Comparison of ENCODE assay signal across 1 cellular context in the genomic region with DNA sequence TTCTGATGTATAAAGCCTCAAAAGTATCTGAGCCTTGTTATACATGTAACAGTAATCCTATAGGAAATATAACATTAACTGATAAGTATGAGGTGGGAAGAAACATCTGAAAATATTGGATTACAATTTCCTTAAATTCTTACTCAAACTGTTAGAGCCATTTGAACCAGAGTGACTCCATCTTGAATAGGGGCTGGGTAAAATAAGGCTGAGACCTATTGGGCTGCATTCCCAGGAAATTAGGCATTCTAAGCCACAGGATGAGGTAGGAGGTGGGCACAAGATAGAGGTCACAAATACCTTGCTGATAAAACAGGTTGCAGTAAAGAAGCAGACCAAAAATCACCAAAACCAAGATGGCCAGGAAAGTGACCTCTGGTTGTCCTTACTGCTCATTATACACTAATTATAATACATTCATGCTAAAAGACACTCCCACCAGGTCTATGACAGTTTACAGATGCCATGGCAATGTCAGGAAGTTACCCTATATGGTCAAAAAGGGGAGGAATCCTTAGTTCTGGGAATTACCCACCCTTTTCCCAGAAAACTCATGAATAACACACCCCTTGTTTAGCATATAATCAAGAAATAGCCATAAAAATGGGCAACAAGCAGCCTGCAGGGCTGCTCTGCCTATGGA.
TF ChIP-seq lines count a peak whose summit lies in the region.

No MANE protein-coding gene starts in this region.

TF ChIP-seq in K562, 482 proteins besides CTCF, POLR2A, EP300 and RAD21 (continued from another document and continues in another):
- TF ChIP-seq, protein P1, sequence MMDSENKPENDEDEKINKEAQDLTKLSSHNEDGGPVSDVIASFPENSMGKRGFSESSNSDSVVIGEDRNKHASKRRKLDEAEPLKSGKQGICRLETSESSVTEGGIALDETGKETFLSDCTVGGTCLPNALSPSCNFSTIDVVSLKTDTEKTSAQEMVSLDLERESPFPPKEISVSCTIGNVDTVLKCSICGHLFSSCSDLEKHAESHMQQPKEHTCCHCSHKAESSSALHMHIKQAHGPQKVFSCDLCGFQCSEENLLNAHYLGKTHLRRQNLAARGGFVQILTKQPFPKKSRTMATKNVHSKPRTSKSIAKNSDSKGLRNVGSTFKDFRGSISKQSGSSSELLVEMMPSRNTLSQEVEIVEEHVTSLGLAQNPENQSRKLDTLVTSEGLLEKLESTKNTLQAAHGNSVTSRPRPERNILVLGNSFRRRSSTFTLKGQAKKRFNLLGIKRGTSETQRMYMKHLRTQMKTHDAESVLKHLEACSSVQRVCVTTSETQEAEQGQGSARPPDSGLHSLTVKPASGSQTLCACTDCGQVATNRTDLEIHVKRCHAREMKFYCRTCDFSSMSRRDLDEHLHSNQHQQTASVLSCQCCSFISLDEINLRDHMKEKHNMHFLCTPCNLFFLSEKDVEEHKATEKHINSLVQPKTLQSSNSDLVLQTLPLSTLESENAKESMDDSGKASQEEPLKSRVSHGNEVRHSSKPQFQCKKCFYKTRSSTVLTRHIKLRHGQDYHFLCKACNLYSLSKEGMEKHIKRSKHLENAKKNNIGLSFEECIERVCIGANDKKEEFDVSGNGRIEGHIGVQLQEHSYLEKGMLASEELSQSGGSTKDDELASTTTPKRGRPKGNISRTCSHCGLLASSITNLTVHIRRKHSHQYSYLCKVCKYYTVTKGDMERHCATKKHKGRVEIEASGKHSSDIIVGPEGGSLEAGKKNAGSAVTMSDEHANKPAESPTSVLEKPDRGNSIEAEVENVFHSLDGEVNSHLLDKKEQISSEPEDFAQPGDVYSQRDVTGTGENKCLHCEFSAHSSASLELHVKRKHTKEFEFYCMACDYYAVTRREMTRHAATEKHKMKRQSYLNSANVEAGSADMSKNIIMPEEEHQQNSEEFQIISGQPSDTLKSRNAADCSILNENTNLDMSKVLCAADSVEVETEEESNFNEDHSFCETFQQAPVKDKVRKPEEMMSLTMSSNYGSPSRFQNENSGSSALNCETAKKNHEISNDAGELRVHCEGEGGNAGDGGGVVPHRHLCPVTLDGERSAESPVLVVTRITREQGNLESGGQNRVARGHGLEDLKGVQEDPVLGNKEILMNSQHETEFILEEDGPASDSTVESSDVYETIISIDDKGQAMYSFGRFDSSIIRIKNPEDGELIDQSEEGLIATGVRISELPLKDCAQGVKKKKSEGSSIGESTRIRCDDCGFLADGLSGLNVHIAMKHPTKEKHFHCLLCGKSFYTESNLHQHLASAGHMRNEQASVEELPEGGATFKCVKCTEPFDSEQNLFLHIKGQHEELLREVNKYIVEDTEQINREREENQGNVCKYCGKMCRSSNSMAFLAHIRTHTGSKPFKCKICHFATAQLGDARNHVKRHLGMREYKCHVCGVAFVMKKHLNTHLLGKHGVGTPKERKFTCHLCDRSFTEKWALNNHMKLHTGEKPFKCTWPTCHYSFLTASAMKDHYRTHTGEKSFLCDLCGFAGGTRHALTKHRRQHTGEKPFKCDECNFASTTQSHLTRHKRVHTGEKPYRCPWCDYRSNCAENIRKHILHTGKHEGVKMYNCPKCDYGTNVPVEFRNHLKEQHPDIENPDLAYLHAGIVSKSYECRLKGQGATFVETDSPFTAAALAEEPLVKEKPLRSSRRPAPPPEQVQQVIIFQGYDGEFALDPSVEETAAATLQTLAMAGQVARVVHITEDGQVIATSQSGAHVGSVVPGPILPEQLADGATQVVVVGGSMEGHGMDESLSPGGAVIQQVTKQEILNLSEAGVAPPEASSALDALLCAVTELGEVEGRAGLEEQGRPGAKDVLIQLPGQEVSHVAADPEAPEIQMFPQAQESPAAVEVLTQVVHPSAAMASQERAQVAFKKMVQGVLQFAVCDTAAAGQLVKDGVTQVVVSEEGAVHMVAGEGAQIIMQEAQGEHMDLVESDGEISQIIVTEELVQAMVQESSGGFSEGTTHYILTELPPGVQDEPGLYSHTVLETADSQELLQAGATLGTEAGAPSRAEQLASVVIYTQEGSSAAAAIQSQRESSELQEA (IDR thresholded peaks at IDR 0.05; ENCODE audit: low read depth), result no peak
- TF ChIP-seq, protein P2, sequence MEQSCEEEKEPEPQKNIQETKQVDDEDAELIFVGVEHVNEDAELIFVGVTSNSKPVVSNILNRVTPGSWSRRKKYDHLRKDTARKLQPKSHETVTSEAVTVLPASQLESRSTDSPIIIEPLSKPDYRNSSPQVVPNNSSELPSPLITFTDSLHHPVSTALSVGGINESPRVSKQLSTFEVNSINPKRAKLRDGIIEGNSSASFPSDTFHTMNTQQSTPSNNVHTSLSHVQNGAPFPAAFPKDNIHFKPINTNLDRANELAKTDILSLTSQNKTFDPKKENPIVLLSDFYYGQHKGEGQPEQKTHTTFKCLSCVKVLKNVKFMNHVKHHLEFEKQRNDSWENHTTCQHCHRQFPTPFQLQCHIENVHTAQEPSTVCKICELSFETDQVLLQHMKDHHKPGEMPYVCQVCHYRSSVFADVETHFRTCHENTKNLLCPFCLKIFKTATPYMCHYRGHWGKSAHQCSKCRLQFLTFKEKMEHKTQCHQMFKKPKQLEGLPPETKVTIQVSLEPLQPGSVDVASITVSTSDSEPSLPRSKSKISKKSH (CRISPR knock-in tag; IDR thresholded peaks at IDR 0.05), result no peak
- no peak for TF ChIP-seq SAFB2 (IDR thresholded peaks at IDR 0.05; ENCODE audit: borderline replicate concordance, low read depth, low read length, severe bottlenecking)
- TF ChIP-seq ZBTB1 (CRISPR knock-in tag; IDR thresholded peaks at IDR 0.05; ENCODE audit: borderline replicate concordance, low read depth), result no peak
- TF ChIP-seq HDGF (IDR thresholded peaks at IDR 0.05), result no peak
- TF ChIP-seq MBD2 (IDR thresholded peaks at IDR 0.05; ENCODE audit: borderline replicate concordance, low read depth), result no peak
- no peak for TF ChIP-seq GABPA (tag; conservative IDR thresholded peaks at IDR 0.05; ENCODE audit: low read depth)
- no peak for TF ChIP-seq ZNF75A (CRISPR knock-in tag; IDR thresholded peaks at IDR 0.05)
- TF ChIP-seq POLR2H (tag; IDR thresholded peaks at IDR 0.05; ENCODE audit: low read depth), result peak; percentile 84
- TF ChIP-seq ZNF41 (CRISPR knock-in tag; conservative IDR thresholded peaks at IDR 0.05), result peak; percentile 92
- TF ChIP-seq, protein P3, sequence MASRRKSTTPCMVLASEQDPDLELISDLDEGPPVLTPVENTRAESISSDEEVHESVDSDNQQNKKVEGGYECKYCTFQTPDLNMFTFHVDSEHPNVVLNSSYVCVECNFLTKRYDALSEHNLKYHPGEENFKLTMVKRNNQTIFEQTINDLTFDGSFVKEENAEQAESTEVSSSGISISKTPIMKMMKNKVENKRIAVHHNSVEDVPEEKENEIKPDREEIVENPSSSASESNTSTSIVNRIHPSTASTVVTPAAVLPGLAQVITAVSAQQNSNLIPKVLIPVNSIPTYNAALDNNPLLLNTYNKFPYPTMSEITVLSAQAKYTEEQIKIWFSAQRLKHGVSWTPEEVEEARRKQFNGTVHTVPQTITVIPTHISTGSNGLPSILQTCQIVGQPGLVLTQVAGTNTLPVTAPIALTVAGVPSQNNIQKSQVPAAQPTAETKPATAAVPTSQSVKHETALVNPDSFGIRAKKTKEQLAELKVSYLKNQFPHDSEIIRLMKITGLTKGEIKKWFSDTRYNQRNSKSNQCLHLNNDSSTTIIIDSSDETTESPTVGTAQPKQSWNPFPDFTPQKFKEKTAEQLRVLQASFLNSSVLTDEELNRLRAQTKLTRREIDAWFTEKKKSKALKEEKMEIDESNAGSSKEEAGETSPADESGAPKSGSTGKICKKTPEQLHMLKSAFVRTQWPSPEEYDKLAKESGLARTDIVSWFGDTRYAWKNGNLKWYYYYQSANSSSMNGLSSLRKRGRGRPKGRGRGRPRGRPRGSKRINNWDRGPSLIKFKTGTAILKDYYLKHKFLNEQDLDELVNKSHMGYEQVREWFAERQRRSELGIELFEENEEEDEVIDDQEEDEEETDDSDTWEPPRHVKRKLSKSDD (conservative IDR thresholded peaks at IDR 0.05; ENCODE audit: low read length), result no peak
- TF ChIP-seq SIX5 (IDR thresholded peaks at IDR 0.05; ENCODE audit: borderline replicate concordance in 1 of 2, insufficient read depth in 1 of 2, low read depth in 1 of 2, low read length in 2 of 2), result 0 out of 4 replicates have a peak, but pooled peaks of 1 of the 2 experiments have one; percentile 23
- peak; percentile 92 for TF ChIP-seq NFXL1 (CRISPR knock-in tag; IDR thresholded peaks at IDR 0.05)
- TF ChIP-seq, protein P4, sequence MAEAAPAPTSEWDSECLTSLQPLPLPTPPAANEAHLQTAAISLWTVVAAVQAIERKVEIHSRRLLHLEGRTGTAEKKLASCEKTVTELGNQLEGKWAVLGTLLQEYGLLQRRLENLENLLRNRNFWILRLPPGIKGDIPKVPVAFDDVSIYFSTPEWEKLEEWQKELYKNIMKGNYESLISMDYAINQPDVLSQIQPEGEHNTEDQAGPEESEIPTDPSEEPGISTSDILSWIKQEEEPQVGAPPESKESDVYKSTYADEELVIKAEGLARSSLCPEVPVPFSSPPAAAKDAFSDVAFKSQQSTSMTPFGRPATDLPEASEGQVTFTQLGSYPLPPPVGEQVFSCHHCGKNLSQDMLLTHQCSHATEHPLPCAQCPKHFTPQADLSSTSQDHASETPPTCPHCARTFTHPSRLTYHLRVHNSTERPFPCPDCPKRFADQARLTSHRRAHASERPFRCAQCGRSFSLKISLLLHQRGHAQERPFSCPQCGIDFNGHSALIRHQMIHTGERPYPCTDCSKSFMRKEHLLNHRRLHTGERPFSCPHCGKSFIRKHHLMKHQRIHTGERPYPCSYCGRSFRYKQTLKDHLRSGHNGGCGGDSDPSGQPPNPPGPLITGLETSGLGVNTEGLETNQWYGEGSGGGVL (CRISPR knock-in tag; IDR thresholded peaks at IDR 0.05), result peak; percentile 73
- peak; percentile 83 for TF ChIP-seq ESRRA (IDR thresholded peaks at IDR 0.05; ENCODE audit: borderline replicate concordance, low read depth)
- TF ChIP-seq, protein P5, sequence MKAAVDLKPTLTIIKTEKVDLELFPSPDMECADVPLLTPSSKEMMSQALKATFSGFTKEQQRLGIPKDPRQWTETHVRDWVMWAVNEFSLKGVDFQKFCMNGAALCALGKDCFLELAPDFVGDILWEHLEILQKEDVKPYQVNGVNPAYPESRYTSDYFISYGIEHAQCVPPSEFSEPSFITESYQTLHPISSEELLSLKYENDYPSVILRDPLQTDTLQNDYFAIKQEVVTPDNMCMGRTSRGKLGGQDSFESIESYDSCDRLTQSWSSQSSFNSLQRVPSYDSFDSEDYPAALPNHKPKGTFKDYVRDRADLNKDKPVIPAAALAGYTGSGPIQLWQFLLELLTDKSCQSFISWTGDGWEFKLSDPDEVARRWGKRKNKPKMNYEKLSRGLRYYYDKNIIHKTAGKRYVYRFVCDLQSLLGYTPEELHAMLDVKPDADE (conservative IDR thresholded peaks at IDR 0.05; ENCODE audit: control insufficient read depth, low read depth, low read length), result no peak
- TF ChIP-seq RUNX1 (IDR thresholded peaks at IDR 0.05; ENCODE audit: low read depth), result no peak
- TF ChIP-seq, protein P6, sequence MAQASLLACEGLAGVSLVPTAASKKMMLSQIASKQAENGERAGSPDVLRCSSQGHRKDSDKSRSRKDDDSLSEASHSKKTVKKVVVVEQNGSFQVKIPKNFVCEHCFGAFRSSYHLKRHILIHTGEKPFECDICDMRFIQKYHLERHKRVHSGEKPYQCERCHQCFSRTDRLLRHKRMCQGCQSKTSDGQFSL (CRISPR knock-in tag; IDR thresholded peaks at IDR 0.05), result no peak
- TF ChIP-seq, protein P6 (tag; IDR thresholded peaks at IDR 0.05), result peak in 1 of 2 experiments; percentile 99; a peak in 2 of 4 replicates
- TF ChIP-seq ZNF197 (CRISPR knock-in tag; IDR thresholded peaks at IDR 0.05; ENCODE audit: low read depth), result peak; percentile 92
- TF ChIP-seq, protein P7, sequence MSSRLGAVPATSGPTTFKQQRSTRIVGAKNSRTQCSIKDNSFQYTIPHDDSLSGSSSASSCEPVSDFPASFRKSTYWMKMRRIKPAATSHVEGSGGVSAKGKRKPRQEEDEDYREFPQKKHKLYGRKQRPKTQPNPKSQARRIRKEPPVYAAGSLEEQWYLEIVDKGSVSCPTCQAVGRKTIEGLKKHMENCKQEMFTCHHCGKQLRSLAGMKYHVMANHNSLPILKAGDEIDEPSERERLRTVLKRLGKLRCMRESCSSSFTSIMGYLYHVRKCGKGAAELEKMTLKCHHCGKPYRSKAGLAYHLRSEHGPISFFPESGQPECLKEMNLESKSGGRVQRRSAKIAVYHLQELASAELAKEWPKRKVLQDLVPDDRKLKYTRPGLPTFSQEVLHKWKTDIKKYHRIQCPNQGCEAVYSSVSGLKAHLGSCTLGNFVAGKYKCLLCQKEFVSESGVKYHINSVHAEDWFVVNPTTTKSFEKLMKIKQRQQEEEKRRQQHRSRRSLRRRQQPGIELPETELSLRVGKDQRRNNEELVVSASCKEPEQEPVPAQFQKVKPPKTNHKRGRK (tag; IDR thresholded peaks at IDR 0.05), result no peak
- no peak for TF ChIP-seq CBX2 (IDR thresholded peaks at IDR 0.05; ENCODE audit: insufficient read depth, low read length, poor library complexity, severe bottlenecking)
- no peak for TF ChIP-seq ETV6 (IDR thresholded peaks at IDR 0.05; ENCODE audit: borderline replicate concordance in 1 of 2, low read depth in 2 of 2, low read length in 1 of 2)
- no peak for TF ChIP-seq ETV6 (CRISPR knock-in tag; IDR thresholded peaks at IDR 0.05; ENCODE audit: borderline replicate concordance)
- no peak for TF ChIP-seq SMARCA5 (IDR thresholded peaks at IDR 0.05)
- no peak for TF ChIP-seq SAFB (IDR thresholded peaks at IDR 0.05; ENCODE audit: borderline replicate concordance, low read depth, low read length)
- TF ChIP-seq, protein P8, sequence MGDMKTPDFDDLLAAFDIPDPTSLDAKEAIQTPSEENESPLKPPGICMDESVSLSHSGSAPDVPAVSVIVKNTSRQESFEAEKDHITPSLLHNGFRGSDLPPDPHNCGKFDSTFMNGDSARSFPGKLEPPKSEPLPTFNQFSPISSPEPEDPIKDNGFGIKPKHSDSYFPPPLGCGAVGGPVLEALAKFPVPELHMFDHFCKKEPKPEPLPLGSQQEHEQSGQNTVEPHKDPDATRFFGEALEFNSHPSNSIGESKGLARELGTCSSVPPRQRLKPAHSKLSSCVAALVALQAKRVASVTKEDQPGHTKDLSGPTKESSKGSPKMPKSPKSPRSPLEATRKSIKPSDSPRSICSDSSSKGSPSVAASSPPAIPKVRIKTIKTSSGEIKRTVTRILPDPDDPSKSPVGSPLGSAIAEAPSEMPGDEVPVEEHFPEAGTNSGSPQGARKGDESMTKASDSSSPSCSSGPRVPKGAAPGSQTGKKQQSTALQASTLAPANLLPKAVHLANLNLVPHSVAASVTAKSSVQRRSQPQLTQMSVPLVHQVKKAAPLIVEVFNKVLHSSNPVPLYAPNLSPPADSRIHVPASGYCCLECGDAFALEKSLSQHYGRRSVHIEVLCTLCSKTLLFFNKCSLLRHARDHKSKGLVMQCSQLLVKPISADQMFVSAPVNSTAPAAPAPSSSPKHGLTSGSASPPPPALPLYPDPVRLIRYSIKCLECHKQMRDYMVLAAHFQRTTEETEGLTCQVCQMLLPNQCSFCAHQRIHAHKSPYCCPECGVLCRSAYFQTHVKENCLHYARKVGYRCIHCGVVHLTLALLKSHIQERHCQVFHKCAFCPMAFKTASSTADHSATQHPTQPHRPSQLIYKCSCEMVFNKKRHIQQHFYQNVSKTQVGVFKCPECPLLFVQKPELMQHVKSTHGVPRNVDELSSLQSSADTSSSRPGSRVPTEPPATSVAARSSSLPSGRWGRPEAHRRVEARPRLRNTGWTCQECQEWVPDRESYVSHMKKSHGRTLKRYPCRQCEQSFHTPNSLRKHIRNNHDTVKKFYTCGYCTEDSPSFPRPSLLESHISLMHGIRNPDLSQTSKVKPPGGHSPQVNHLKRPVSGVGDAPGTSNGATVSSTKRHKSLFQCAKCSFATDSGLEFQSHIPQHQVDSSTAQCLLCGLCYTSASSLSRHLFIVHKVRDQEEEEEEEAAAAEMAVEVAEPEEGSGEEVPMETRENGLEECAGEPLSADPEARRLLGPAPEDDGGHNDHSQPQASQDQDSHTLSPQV (IDR thresholded peaks at IDR 0.05), result peak; percentile 100
- no peak for TF ChIP-seq POLR3A (IDR thresholded peaks at IDR 0.05; ENCODE audit: borderline replicate concordance, extremely low read depth, insufficient read depth, insufficient read length)
- TF ChIP-seq MEF2D (tag; conservative IDR thresholded peaks at IDR 0.05; ENCODE audit: low read depth), result peak; percentile 95
